In genomic region chr5:173670130-173670591, GRCh38 we compare ENCODE assay signal across 10 cellular contexts. TPM values are rescaled to one million over a fixed set of nuclear protein-coding genes. Genes with fewer than 3 reads are reported as not detected.
DNase-seq lines count a peak whose midpoint lies in the region; ATAC-seq and TF ChIP-seq lines count a peak whose summit lies in the region.
"Had no signal": no experiment of that assay in that cellular context is flagged by ENCODE, and none has a peak within 500 bp of the region (broad histone marks: within the 10 kb centered on the region; RNA-seq: fewer than 3 reads in every experiment).

No MANE protein-coding gene starts in this region.

- H3K27ac ChIP-seq in psoas muscle = peak overlapping the region; percentile 62

- H3K4me3 ChIP-seq in AG09309 (ENCODE audit: control insufficient read depth, low read depth, low read length) (no peak overlapping the region), psoas muscle (peak overlapping the region; percentile 46)

- intact Hi-C loops in psoas muscle (cut with DNase I) = loop anchor here in 1 of 2 donors (5.0 kb wide), 2 partner anchors 37 to 92 kb away; no protein-coding TSS in a partner anchor

- 64 to 69% (median 66%) methylated on average over 3 of the region's 3 CpGs for WGBS in psoas muscle, 3 donors

- TF ChIP-seq CTCF in AG09309 (IDR thresholded peaks at IDR 0.05; ENCODE audit: control insufficient read depth, insufficient read depth, low read depth, low read length, missing control alignments) = no peak
- no peak for TF ChIP-seq CTCF in psoas muscle (IDR thresholded peaks at IDR 0.05)

- ATAC-seq in psoas muscle (peak in 1 of 4 donors; percentile 13), GM21515 (IDR thresholded peaks at IDR 0.05; ENCODE audit: unreplicated experiment) (no peak)

- H3K36me3 ChIP-seq in psoas muscle (ENCODE audit: insufficient read depth in 1 of 2, low read depth in 1 of 2) = no peaks in the 10 kb centered on the region
- H3K36me3 ChIP-seq: heart left ventricle had no signal

- H3K9me3 ChIP-seq in psoas muscle = peaks cover 8% of the 10 kb centered on the region

- H3K27me3 ChIP-seq in psoas muscle (ENCODE audit: insufficient read depth in 3 of 3, low read length in 2 of 3) = no peaks in the 10 kb centered on the region
- H3K27me3 ChIP-seq: heart left ventricle had no signal

- peaks cover 22% of the 10 kb centered on the region for H3K4me1 ChIP-seq in psoas muscle

- DNase-seq in AG09309 (ENCODE audit: low read depth) (peak; percentile 35), OCI-M1 (lab: John Stamatoyannopoulos, UW) (peak; percentile 60), fibroblast of peridontal ligament (ENCODE audit: extremely low read depth) (peak; percentile 37), psoas muscle (no peak), T1000 (lab: John Stamatoyannopoulos, UW) (no peak), NCI-H2029 (lab: John Stamatoyannopoulos, UW) (no peak)
- no peak for DNase-seq in activated CD4-positive, alpha-beta T cell treated with anti-CD3 and anti-CD28 coated beads, Interleukin-2, amount 50 U/mL, for 48 hours
- DNase-seq: heart left ventricle, T-helper 2 cell had no signal

RNA-seq across cellular contexts. Expression of gene BOD1, which starts 53.7 kb away (rescaled TPM):
- 100 to 1,000 TPM in 2 of 4 donors, 10 to 100 TPM in 2; 57.0 to 120 (median 99.6) TPM for total RNA-seq in psoas muscle
- polyA plus RNA-seq in psoas muscle = 100 to 1,000 TPM; 130 to 295 (median 172) TPM

Comparison
In these comparisons a context has a peak if more than half of its experiments do, and no peak if none do; other contexts are left out.
1. DNase-seq: peak in AG09309 (single experiment), OCI-M1 (single experiment) and fibroblast of peridontal ligament (single experiment); none in psoas muscle (0 of 2), T1000 (single experiment), NCI-H2029 (single experiment) and activated CD4-positive, alpha-beta T cell treated with anti-CD3 and anti-CD28 coated beads, Interleukin-2, amount 50 U/mL, for 48 hours (0 of 2).